Comparison of ENCODE assay signal across 22 cellular contexts in the genomic region with DNA sequence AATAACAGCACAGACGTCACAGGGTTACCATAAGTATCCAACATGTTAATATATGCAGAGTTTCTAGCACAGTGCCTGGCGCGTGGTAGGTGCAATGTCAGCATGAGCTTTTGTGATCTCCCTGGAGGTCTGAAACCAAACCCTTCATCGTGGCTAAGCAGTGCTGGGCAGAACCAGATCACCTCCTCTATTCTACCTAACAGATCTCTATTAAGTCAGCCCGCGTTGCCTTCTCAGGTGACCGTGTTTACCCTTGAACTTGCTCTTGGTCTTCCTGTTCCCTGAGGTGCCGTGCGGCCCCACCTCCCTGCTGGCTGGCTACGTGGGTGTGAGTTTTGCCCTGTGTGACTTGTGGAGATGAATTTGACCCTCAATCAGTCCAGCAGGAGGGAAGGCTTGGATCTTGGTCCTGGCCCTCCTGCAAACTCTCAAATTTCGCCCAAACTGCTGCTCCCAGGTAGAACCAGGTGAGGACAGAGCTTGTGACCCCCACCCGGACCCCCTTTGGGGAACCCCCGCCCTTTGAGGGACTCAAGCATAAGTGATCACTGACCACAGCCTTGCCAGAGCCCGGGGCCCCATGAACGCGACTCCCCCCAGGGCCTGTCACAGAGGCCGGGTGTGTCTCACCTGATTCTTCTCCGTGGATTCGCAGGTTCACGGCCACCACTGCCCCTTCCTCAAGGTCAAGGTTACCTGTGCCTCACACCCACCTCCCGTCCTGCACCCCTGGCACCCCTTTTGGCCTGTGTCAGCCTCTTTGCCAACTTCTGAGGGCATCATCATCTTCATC. TPM values are rescaled to one million over a fixed set of nuclear protein-coding genes. Genes with fewer than 3 reads are reported as not detected.
"Had no signal": no experiment of that assay in that cellular context is flagged by ENCODE, and none has a peak within 500 bp of the region (broad histone marks: within the 10 kb centered on the region; RNA-seq: fewer than 3 reads in every experiment).

No MANE protein-coding gene starts in this region.

- H3K4me3 Mint-ChIP-seq: activated B cell treated with CpG ODN at 0.5 μM for 24 hours; activated CD4-positive, alpha-beta T cell treated with anti-CD3 and anti-CD28 coated beads for 36 hours; activated naive CD8-positive, alpha-beta T cell treated with anti-CD3 and anti-CD28 coated beads for 36 hours; naive thymus-derived CD8-positive, alpha-beta T cell; neural progenitor cell; type B pancreatic cell had no signal

- FAIRE-seq: astrocyte, frontal cortex, TTC549 had no signal

- H3K27ac ChIP-seq: coronary artery, esophagus muscularis mucosa, neural progenitor cell, ovary, prostate gland, thoracic aorta had no signal

- H3K4me1 Mint-ChIP-seq: activated B cell treated with CpG ODN at 0.5 μM for 24 hours; activated CD4-positive, alpha-beta T cell treated with anti-CD3 and anti-CD28 coated beads for 36 hours; activated naive CD8-positive, alpha-beta T cell treated with anti-CD3 and anti-CD28 coated beads for 36 hours; naive thymus-derived CD8-positive, alpha-beta T cell had no signal

- H3K36me3 Mint-ChIP-seq: activated naive CD8-positive, alpha-beta T cell treated with anti-CD3 and anti-CD28 coated beads for 36 hours; type B pancreatic cell had no signal

- H3K9me3 ChIP-seq: prostate gland had no signal

- H3K27me3 ChIP-seq: neural progenitor cell, ovary had no signal

- H3K36me3 ChIP-seq: neural progenitor cell, ovary, prostate gland, thoracic aorta had no signal

- H3K9me3 Mint-ChIP-seq: activated B cell treated with CpG ODN at 0.5 μM for 24 hours, type B pancreatic cell had no signal

- DNase-seq: activated B cell treated with CpG ODN at 0.5 μM for 24 hours; activated CD4-positive, alpha-beta T cell treated with anti-CD3 and anti-CD28 coated beads for 36 hours; activated CD4-positive, alpha-beta T cell treated with anti-CD3 and anti-CD28 coated beads, Interleukin-2, amount 50 U/mL, for 48 hours; activated naive CD4-positive, alpha-beta T cell treated with Interleukin-2 at 50 U/mL for 16 hours; activated naive CD8-positive, alpha-beta T cell treated with anti-CD3 and anti-CD28 coated beads for 36 hours; activated T-cell treated with anti-CD3 and anti-CD28 coated beads, Interleukin-2, amount 50 U/mL, for 48 hours; islet precursor cell; naive thymus-derived CD8-positive, alpha-beta T cell; ovary; stimulated activated CD4-positive, alpha-beta T cell treated with anti-CD3 and anti-CD28 coated beads, Interleukin-4, amount 100 ng/mL, for 24 hours; stimulated activated naive CD4-positive, alpha-beta T cell treated with Interleukin-2 at 50 U/mL for 16 hours; T-helper 1 cell had no signal

- H3K4me3 ChIP-seq: coronary artery, esophagus muscularis mucosa, lung, neural progenitor cell, ovary, prostate gland, thoracic aorta had no signal

- H3K4me1 ChIP-seq: prostate gland had no signal

- H3K27ac Mint-ChIP-seq: activated B cell treated with CpG ODN at 0.5 μM for 24 hours; activated CD4-positive, alpha-beta T cell treated with anti-CD3 and anti-CD28 coated beads for 36 hours; activated naive CD8-positive, alpha-beta T cell treated with anti-CD3 and anti-CD28 coated beads for 36 hours; neural progenitor cell; type B pancreatic cell had no signal

- H3K27me3 Mint-ChIP-seq: activated naive CD8-positive, alpha-beta T cell treated with anti-CD3 and anti-CD28 coated beads for 36 hours; type B pancreatic cell had no signal

RNA-seq across cellular contexts. Expression of a gene that starts 54.2 kb away (rescaled TPM):
- total RNA-seq: activated B cell treated with CpG ODN at 0.5 μM for 24 hours; naive thymus-derived CD8-positive, alpha-beta T cell had no signal
